ENCODE assay signal across 28 cellular contexts in genomic region chr14:45114327-45114726, GRCh38. TPM values are rescaled to one million over a fixed set of nuclear protein-coding genes. Genes with fewer than 3 reads are reported as not detected.
DNase-seq lines count a peak whose midpoint lies in the region; ATAC-seq and TF ChIP-seq lines count a peak whose summit lies in the region.
"Had no signal": no experiment of that assay in that cellular context is flagged by ENCODE, and none has a peak within 500 bp of the region (broad histone marks: within the 10 kb centered on the region; RNA-seq: fewer than 3 reads in every experiment).

No MANE protein-coding gene starts in this region.

- H3K9ac ChIP-seq in smooth muscle cell (ENCODE audit: low read depth): no peak overlapping the region
- H3K9ac ChIP-seq: BLaER1, KMS-11 had no signal

- TF ChIP-seq CTCF in smooth muscle cell (IDR thresholded peaks at IDR 0.05; ENCODE audit: borderline replicate concordance, insufficient read depth, poor library complexity, severe bottlenecking): no peak

- no peak overlapping the region for H2AFZ ChIP-seq in smooth muscle cell (ENCODE audit: low read depth)

- no peaks in the 10 kb centered on the region for H3K9me3 Mint-ChIP-seq in activated T-cell treated with anti-CD3 and anti-CD28 coated beads, Interleukin-2, amount 50 U/mL, for 72 hours
- H3K9me3 Mint-ChIP-seq in activated naive CD8-positive, alpha-beta T cell (ENCODE audit: low read depth): no peaks in the 10 kb centered on the region
- H3K9me3 Mint-ChIP-seq: brain, type B pancreatic cell had no signal

- H3K4me1 ChIP-seq in smooth muscle cell (ENCODE audit: low read depth): no peaks in the 10 kb centered on the region
- H3K4me1 ChIP-seq: adrenal gland, BLaER1, esophagus muscularis mucosa had no signal

- peaks cover 25% of the 10 kb centered on the region for H3K36me3 ChIP-seq in smooth muscle cell (ENCODE audit: low read depth)

- DNase-seq in activated T-cell treated with anti-CD3 and anti-CD28 coated beads, Interleukin-2, amount 50 U/mL, for 72 hours: no peak
- DNase-seq in activated T-cell treated with anti-CD3 and anti-CD28 coated beads for 4 hours (no peak), NCI-H69 (lab: John Stamatoyannopoulos, UW) (peak; percentile 12), smooth muscle cell (lab: John Stamatoyannopoulos, UW; ENCODE audit: unreplicated experiment) (no peak), NCI-H446 treated with DMSO at 0.1 percent for 48 hours (lab: John Stamatoyannopoulos, UW) (no peak), posterior cingulate gyrus (no peak)
- DNase-seq: activated CD4-positive, CD25-positive, alpha-beta regulatory T cell; adrenal gland; COR-L47; foreskin fibroblast; HCEC 1CT; kidney; MG63; NCI-H1105; NCI-H187; NCI-H2171 treated with DMSO at 0.1 percent for 48 hours; NCI-H524 treated with DMSO at 0.1 percent for 48 hours; psoas muscle; stimulated activated CD4-positive, alpha-beta T cell treated with anti-CD3 and anti-CD28 coated beads, Interleukin-4, amount 100 ng/mL, for 4 hours had no signal

- peaks cover 2% of the 10 kb centered on the region for H4K20me1 ChIP-seq in smooth muscle cell (ENCODE audit: low read depth)

- peak; percentile 87 to 91 for ATAC-seq in activated T-cell treated with anti-CD3 and anti-CD28 coated beads, Interleukin-2, amount 50 U/mL, for 72 hours (replicated peaks in 1 of 2)
- no peak for ATAC-seq in GM18873 (IDR thresholded peaks at IDR 0.05; ENCODE audit: low FRiP score, unreplicated experiment)
- ATAC-seq: psoas muscle, sciatic nerve had no signal

- no peak overlapping the region for H3K4me2 ChIP-seq in smooth muscle cell
- H3K4me2 ChIP-seq: BLaER1, KMS-11 had no signal

- H3K4me3 ChIP-seq in smooth muscle cell: no peak overlapping the region
- H3K4me3 ChIP-seq: adrenal gland, BLaER1, esophagus muscularis mucosa, MG63, psoas muscle had no signal

- H3K27ac Mint-ChIP-seq in activated T-cell treated with anti-CD3 and anti-CD28 coated beads, Interleukin-2, amount 50 U/mL, for 72 hours: peak overlapping the region; percentile 93
- H3K27ac Mint-ChIP-seq in activated naive CD8-positive, alpha-beta T cell: peak overlapping the region; percentile 3

- no peaks in the 10 kb centered on the region for H3K27me3 ChIP-seq in smooth muscle cell (ENCODE audit: low read depth)
- H3K27me3 ChIP-seq: adrenal gland, BLaER1, esophagus muscularis mucosa, MG63, neutrophil had no signal

- peak overlapping the region in 1 of 2 donors; percentile 55 for H3K4me3 Mint-ChIP-seq in activated T-cell treated with anti-CD3 and anti-CD28 coated beads, Interleukin-2, amount 50 U/mL, for 72 hours
- no peak overlapping the region for H3K4me3 Mint-ChIP-seq in activated naive CD8-positive, alpha-beta T cell
- H3K4me3 Mint-ChIP-seq: brain, type B pancreatic cell had no signal

- no peaks in the 10 kb centered on the region for H3K9me3 ChIP-seq in smooth muscle cell (replicated peaks; ENCODE audit: low read depth)
- H3K9me3 ChIP-seq: BLaER1, esophagus muscularis mucosa, MG63, neutrophil, psoas muscle had no signal

- 93% methylated on average over 3 of the region's 3 CpGs for WGBS in smooth muscle cell (ENCODE audit: low lambda C conversion rate)

- peak overlapping the region; percentile 24 for H3K27ac ChIP-seq in smooth muscle cell (ENCODE audit: low read depth)
- H3K27ac ChIP-seq: adrenal gland, BLaER1, esophagus muscularis mucosa, KMS-11, neutrophil, psoas muscle had no signal

- H3K79me2 ChIP-seq in smooth muscle cell (ENCODE audit: low read depth): peaks cover 9% of the 10 kb centered on the region

- H3K27me3 Mint-ChIP-seq in activated T-cell treated with anti-CD3 and anti-CD28 coated beads, Interleukin-2, amount 50 U/mL, for 72 hours (ENCODE audit: low read depth): no peaks in the 10 kb centered on the region
- H3K27me3 Mint-ChIP-seq in activated naive CD8-positive, alpha-beta T cell: no peaks in the 10 kb centered on the region
- H3K27me3 Mint-ChIP-seq: brain, type B pancreatic cell had no signal

- H3F3A ChIP-seq in smooth muscle cell (ENCODE audit: low read depth): peaks cover 15% of the 10 kb centered on the region

- H3K36me3 Mint-ChIP-seq in activated T-cell treated with anti-CD3 and anti-CD28 coated beads, Interleukin-2, amount 50 U/mL, for 72 hours (ENCODE audit: insufficient read depth in 2 of 2): peaks cover 14 to 30% of the 10 kb centered on the region in 2 donors
- H3K36me3 Mint-ChIP-seq in activated naive CD8-positive, alpha-beta T cell: peaks cover 12% of the 10 kb centered on the region

- H3K4me1 Mint-ChIP-seq in activated T-cell treated with anti-CD3 and anti-CD28 coated beads, Interleukin-2, amount 50 U/mL, for 72 hours (ENCODE audit: low read depth): peaks cover 25% of the 10 kb centered on the region
- peaks cover 18% of the 10 kb centered on the region for H3K4me1 Mint-ChIP-seq in activated naive CD8-positive, alpha-beta T cell (ENCODE audit: low read depth)
- H3K4me1 Mint-ChIP-seq: brain had no signal

- intact Hi-C loops in posterior cingulate gyrus (cut with DNase I): no loop called here

RNA-seq across cellular contexts. Expression of gene FKBP3, which starts 20.0 kb away (rescaled TPM):
- 10 to 100 TPM; 48.6 to 49.6 TPM for total RNA-seq in activated T-cell treated with anti-CD3 and anti-CD28 coated beads, Interleukin-2, amount 50 U/mL, for 72 hours
- 43.9 and 77.7 TPM in 2 replicates for total RNA-seq in smooth muscle cell
- polyA plus RNA-seq in smooth muscle cell: 122 and 123 TPM in 2 replicates

RNA-seq across cellular contexts. Expression of gene FANCM, which starts 21.4 kb away (rescaled TPM):
- 10 to 100 TPM; 12.4 to 13.5 TPM for total RNA-seq in activated T-cell treated with anti-CD3 and anti-CD28 coated beads, Interleukin-2, amount 50 U/mL, for 72 hours
- total RNA-seq in smooth muscle cell: 4.3 and 5.5 TPM in 2 replicates
- 1.1 and 1.7 TPM in 2 replicates for polyA plus RNA-seq in smooth muscle cell

RNA-seq across cellular contexts. Expression of gene PRPF39, which starts 30.4 kb away (rescaled TPM):
- total RNA-seq in activated T-cell treated with anti-CD3 and anti-CD28 coated beads, Interleukin-2, amount 50 U/mL, for 72 hours: 10 to 100 TPM; 40.5 to 49.7 TPM
- 28.0 and 35.5 TPM in 2 replicates for total RNA-seq in smooth muscle cell
- polyA plus RNA-seq in smooth muscle cell: 12.7 and 18.9 TPM in 2 replicates
